In genomic region chr17:48131216-48131824, GRCh38 we compare ENCODE assay signal across 8 cellular contexts. TPM values are rescaled to one million over a fixed set of nuclear protein-coding genes. Genes with fewer than 3 reads are reported as not detected.
DNase-seq lines count a peak whose midpoint lies in the region; ATAC-seq and TF ChIP-seq lines count a peak whose summit lies in the region.

No MANE protein-coding gene starts in this region.

- H3K4me2 ChIP-seq in OCI-LY3 (ENCODE audit: low read length), result no peak overlapping the region

- no peak overlapping the region for H2AFZ ChIP-seq in OCI-LY3 (ENCODE audit: low read depth, low read length)

- H3K9me3 ChIP-seq in OCI-LY3 (ENCODE audit: insufficient read depth, low read length), result no peaks in the 10 kb centered on the region

- no peaks in the 10 kb centered on the region for H3K27me3 ChIP-seq in OCI-LY3 (ENCODE audit: low read depth, low read length)

- peak; percentile 92 for TF ChIP-seq CTCF in OCI-LY3 (IDR thresholded peaks at IDR 0.05; ENCODE audit: low read depth, low read length)
- TF ChIP-seq CTCF in omental fat pad (IDR thresholded peaks at IDR 0.05), result peak in 2 of 3 donors; percentile 5 to 60

- no peak overlapping the region for H3K27ac ChIP-seq in OCI-LY3 (ENCODE audit: low read length)

- H3K4me3 ChIP-seq in OCI-LY3 (ENCODE audit: low read length), result no peak overlapping the region

- no peak overlapping the region for H3K9ac ChIP-seq in OCI-LY3 (ENCODE audit: low read length)

- TF ChIP-seq EP300 in Ishikawa (IDR thresholded peaks at IDR 0.05; ENCODE audit: borderline replicate concordance), result no peak

- no peaks in the 10 kb centered on the region for H3K79me2 ChIP-seq in OCI-LY3 (ENCODE audit: low read length)

- peak; percentile 76 for ATAC-seq in omental fat pad (ENCODE audit: low FRiP score)
- ATAC-seq in GM21717 (IDR thresholded peaks at IDR 0.05; ENCODE audit: unreplicated experiment), result no peak
- no peak for ATAC-seq in HG03565 (IDR thresholded peaks at IDR 0.05; ENCODE audit: unreplicated experiment)

- H3K36me3 ChIP-seq in OCI-LY3 (replicated peaks; ENCODE audit: low read depth, low read length), result peaks cover 12% of the 10 kb centered on the region

- no peaks in the 10 kb centered on the region for H4K20me1 ChIP-seq in OCI-LY3 (ENCODE audit: insufficient read depth, low read length)

- H3K4me1 ChIP-seq in OCI-LY3 (ENCODE audit: low read length), result no peaks in the 10 kb centered on the region

- DNase-seq in DMS 273 (lab: John Stamatoyannopoulos, UW; ENCODE audit: unreplicated experiment) (peak; percentile 93), foreskin melanocyte (peak; percentile 34), omental fat pad (ENCODE audit: low spot score) (no peak)
- peak; percentile 11 for DNase-seq in activated T-helper 9 cell treated with anti-CD3 and anti-CD28 coated beads, Interleukin-2, amount 50 U/mL, for 16 hours (ENCODE audit: low read depth)

- TF ChIP-seq RAD21 in Ishikawa (IDR thresholded peaks at IDR 0.05; ENCODE audit: low read depth), result peak; percentile 98

TF ChIP-seq in Ishikawa, 13 proteins besides CTCF, POLR2A, EP300 and RAD21:
- TF ChIP-seq FOXM1 (IDR thresholded peaks at IDR 0.05; ENCODE audit: borderline replicate concordance, low read depth) (no peak), MAX (IDR thresholded peaks at IDR 0.05) (no peak), TEAD4 (IDR thresholded peaks at IDR 0.05) (no peak), USF1 (IDR thresholded peaks at IDR 0.05) (no peak)

RNA-seq across cellular contexts. Expression of gene SNX11, which starts 23.8 kb away (rescaled TPM):
- 10 to 100 TPM; 10.1 to 19.1 (median 18.4) TPM for total RNA-seq in omental fat pad

RNA-seq across cellular contexts. Expression of gene CBX1, which starts 30.0 kb away (rescaled TPM):
- total RNA-seq in omental fat pad, result 10 to 100 TPM; 16.0 to 28.9 (median 24.1) TPM
